In the genomic region with DNA sequence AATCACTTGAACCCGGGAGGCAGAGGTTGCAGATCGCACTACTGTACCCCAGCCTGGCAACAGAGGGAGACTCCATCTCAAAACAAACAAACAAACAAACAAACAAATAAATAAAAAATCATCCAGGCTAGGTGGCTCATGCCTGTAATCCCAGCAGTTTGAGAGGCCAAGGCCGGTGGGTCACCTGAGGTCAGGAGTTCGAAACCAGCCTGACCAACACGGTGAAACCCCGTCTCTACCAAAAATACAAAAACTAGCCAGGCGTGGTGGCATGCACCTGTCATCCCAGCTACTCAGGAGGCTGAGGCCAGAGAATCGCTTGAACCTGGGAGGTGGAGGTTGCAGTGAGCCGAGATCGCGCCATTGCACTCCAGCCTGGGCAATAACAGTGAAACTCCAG, we compare ENCODE assay signal across 6 cellular contexts. TPM values are rescaled to one million over a fixed set of nuclear protein-coding genes. Genes with fewer than 3 reads are reported as not detected.
"Had no signal": no experiment of that assay in that cellular context is flagged by ENCODE, and none has a peak within 500 bp of the region (broad histone marks: within the 10 kb centered on the region; RNA-seq: fewer than 3 reads in every experiment).

No MANE protein-coding gene starts in this region.

RNA-seq across cellular contexts. Expression of gene TNFRSF17, which starts 2.0 kb away (rescaled TPM):
- total RNA-seq: activated CD4-positive, alpha-beta memory T cell treated with anti-CD3 and anti-CD28 coated beads, Interleukin-2, amount 10 ng/mL, durations not matched to agents 7 days and 5 days; activated CD8-positive, alpha-beta memory T cell treated with anti-CD3 and anti-CD28 coated beads, Interleukin-2, amount 10 ng/mL, durations not matched to agents 7 days and 5 days; bronchial epithelial cell; NCI-H460; SJSA1 had no signal
- polyA plus RNA-seq: SK-N-SH had no signal
